Comparison of ENCODE assay signal across 3 cellular contexts in genomic region chr2:222037211-222037610, GRCh38.
"Had no signal": no experiment of that assay in that cellular context is flagged by ENCODE, and none has a peak within 500 bp of the region (broad histone marks: within the 10 kb centered on the region; RNA-seq: fewer than 3 reads in every experiment).

No MANE protein-coding gene starts in this region.

- H3K4me3 ChIP-seq: GM12878 had no signal

- ATAC-seq: GM12878 had no signal

- DNase-seq: GDM1, GF-D8 had no signal
